8 cellular contexts compared by ENCODE assay signal in the genomic region with DNA sequence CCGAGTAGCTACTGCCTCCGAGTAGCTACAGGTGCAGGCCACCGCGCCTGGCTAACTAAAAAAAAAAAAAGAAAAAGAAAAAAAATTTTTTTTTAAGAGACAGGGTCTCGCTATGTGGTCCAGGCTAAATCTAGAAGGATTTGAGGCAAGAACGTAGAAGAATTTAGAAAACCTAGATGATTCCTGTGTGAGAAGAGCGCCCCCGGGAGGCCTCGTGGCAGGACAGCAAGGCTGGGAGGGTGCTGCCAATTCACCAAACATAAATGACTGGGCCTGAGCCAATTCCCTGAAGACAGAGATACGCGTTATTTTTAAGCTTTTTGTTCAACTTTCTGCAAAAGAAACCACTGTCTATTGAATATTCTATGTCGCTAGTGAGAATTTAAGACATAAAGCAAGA.
DNase-seq lines count a peak whose midpoint lies in the region; ATAC-seq, FAIRE-seq and TF ChIP-seq lines count a peak whose summit lies in the region.

No MANE protein-coding gene starts in this region.

- H3K79me2 ChIP-seq in HCT116 (ENCODE audit: insufficient read depth, low read length) = no peaks in the 10 kb centered on the region

- TF ChIP-seq CTCF in D721Med (IDR thresholded peaks at IDR 0.05; ENCODE audit: insufficient read depth, missing control alignments) (peak; percentile 30), HCT116 (IDR thresholded peaks at IDR 0.05 in 2 of 3, conservative IDR thresholded peaks at IDR 0.05 in 1 of 3; ENCODE audit: borderline replicate concordance in 1 of 3, insufficient read depth in 1 of 3, low read depth in 2 of 3, low read length in 2 of 3) (peak; percentile 83 to 87 (median 85)), foreskin fibroblast (IDR thresholded peaks at IDR 0.05; ENCODE audit: low read depth, low read length) (peak; percentile 20), adrenal gland (IDR thresholded peaks at IDR 0.05) (no peak)

- no peaks in the 10 kb centered on the region for H3K9me3 ChIP-seq in HCT116 (ENCODE audit: control insufficient read depth in 1 of 2, insufficient read depth in 1 of 2, low read depth in 1 of 2, low read length in 2 of 2)
- H3K9me3 ChIP-seq in adrenal gland (replicated peaks in 1 of 3) = no peaks in the 10 kb centered on the region

- H3K4me2 ChIP-seq in HCT116 (ENCODE audit: low read length) = no peak overlapping the region

- CTCF ChIA-PET in HCT116 (lab: Charles Lee) = interaction anchor here (0.7 to 8.3 kb wide), 9 partner anchors 11 to 729 kb away, joined by 3 to 167 read pairs (median 4); a partner anchor contains a TSS

- H3K9me2 ChIP-seq in HCT116 (ENCODE audit: insufficient read depth) = no peaks in the 10 kb centered on the region

- 67 to 74% (median 68%) methylated on average over 12 of the region's 12 CpGs for WGBS in adrenal gland, 4 donors

- intact Hi-C loops in HCT116 (cut with micrococcal nuclease) = loop anchor here (1.0 kb wide), 2 partner anchors 302 to 339 kb away; no protein-coding TSS in a partner anchor
- intact Hi-C loops in adrenal gland (cut with DNase I) = no loop called here

- H3K4me3 ChIP-seq in HCT116 (replicated peaks in 1 of 2; ENCODE audit: low read depth in 1 of 2, low read length in 2 of 2) (no peak overlapping the region), foreskin fibroblast (ENCODE audit: low read depth in 1 of 2, low read length in 2 of 2) (no peak overlapping the region), adrenal gland (no peak overlapping the region)

- no peaks in the 10 kb centered on the region for H3K36me3 ChIP-seq in HCT116 (ENCODE audit: control insufficient read depth in 1 of 2, insufficient read depth in 2 of 2, low read length in 2 of 2)
- no peaks in the 10 kb centered on the region for H3K36me3 ChIP-seq in adrenal gland (replicated peaks in 1 of 2)

- peak; percentile 92 for TF ChIP-seq RAD21 in HCT116 (IDR thresholded peaks at IDR 0.05; ENCODE audit: low read depth)

- ATAC-seq in HCT116 (peak; percentile 42; the same call in 1 of the 2 replicates), GM19467 (IDR thresholded peaks at IDR 0.05; ENCODE audit: unreplicated experiment) (no peak), HG03175 (IDR thresholded peaks at IDR 0.05; ENCODE audit: unreplicated experiment) (no peak)

- H2AFZ ChIP-seq in HCT116 (ENCODE audit: low read depth, low read length, poor library complexity, severe bottlenecking) = peak overlapping the region; percentile 70

- BruUV-seq in HCT116 (replicated peaks; lab: Mats Ljungman, UMichigan) = no TSS peak

- no peak for FAIRE-seq in D721Med (lab: Jason Lieb, UNC)

- peaks cover 0 to 3% of the 10 kb centered on the region in 2 experiments; a peak in 1 of 4 replicates for H3K4me1 ChIP-seq in HCT116 (ENCODE audit: control insufficient read depth in 1 of 2, insufficient read depth in 2 of 2, low read length in 2 of 2)
- H3K4me1 ChIP-seq in adrenal gland (replicated peaks in 1 of 2) = no peaks in the 10 kb centered on the region

- H3K27me3 ChIP-seq in HCT116 (ENCODE audit: insufficient read depth, low read length) (no peaks in the 10 kb centered on the region), adrenal gland (no peaks in the 10 kb centered on the region)

- no peaks in the 10 kb centered on the region for H4K20me1 ChIP-seq in HCT116 (ENCODE audit: insufficient read depth)

- RAD21 ChIA-PET in HCT116 (lab: Charles Lee; ENCODE audit: low non-redundant PET in 1 of 2, low total read pairs in 2 of 2, uncharacterized antibody in 2 of 2, unreplicated experiment in 2 of 2) = interaction anchor here (0.7 to 2.6 kb wide), 6 partner anchors 29 to 558 kb away, joined by 3 to 21 read pairs (median 4); no protein-coding TSS in a partner anchor

- H3K27ac ChIP-seq in HCT116 (ENCODE audit: low read depth, low read length) = no peak overlapping the region
- H3K27ac ChIP-seq in adrenal gland = no peak overlapping the region

- POLR2A ChIA-PET in HCT116 (lab: Charles Lee) = interaction anchor here (1.3 to 2.6 kb wide), 2 partner anchors 314 to 340 kb away, joined by 3 to 12 read pairs; no protein-coding TSS in a partner anchor

- no peak for DNase-seq in D721Med (ENCODE audit: insufficient read length, low spot score)
- DNase-seq in HCT116 (ENCODE audit: low read depth, low spot score) = peak; percentile 42
- peak; percentile 26 for DNase-seq in RPMI7951 (ENCODE audit: low read depth)
- DNase-seq in foreskin fibroblast = no peak
- DNase-seq in adrenal gland = no peak
- DNase-seq in NCI-H128 (lab: John Stamatoyannopoulos, UW; ENCODE audit: unreplicated experiment) = no peak

- H3K9ac ChIP-seq in HCT116 (ENCODE audit: low read length) = no peak overlapping the region

- TF ChIP-seq POLR2A in HCT116 (IDR thresholded peaks at IDR 0.05; ENCODE audit: borderline replicate concordance, extremely low read depth, insufficient read depth, insufficient read length) (no peak), adrenal gland (IDR thresholded peaks at IDR 0.05) (no peak)

TF ChIP-seq in HCT116, 20 proteins besides CTCF, POLR2A, EP300 and RAD21:
- TF ChIP-seq, protein P1, sequence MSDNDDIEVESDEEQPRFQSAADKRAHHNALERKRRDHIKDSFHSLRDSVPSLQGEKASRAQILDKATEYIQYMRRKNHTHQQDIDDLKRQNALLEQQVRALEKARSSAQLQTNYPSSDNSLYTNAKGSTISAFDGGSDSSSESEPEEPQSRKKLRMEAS (IDR thresholded peaks at IDR 0.05) = no peak
- no peak for TF ChIP-seq POLR2AphosphoS5 (IDR thresholded peaks at IDR 0.05; ENCODE audit: low read depth, low read length)
- TF ChIP-seq EZH2phosphoT487 (IDR thresholded peaks at IDR 0.05; ENCODE audit: borderline replicate concordance) = no peak
- TF ChIP-seq CEBPB (IDR thresholded peaks at IDR 0.05; ENCODE audit: low read depth) = no peak
- no peak for TF ChIP-seq CBX3 (IDR thresholded peaks at IDR 0.05; ENCODE audit: low read depth)
- no peak for TF ChIP-seq ELF1 (IDR thresholded peaks at IDR 0.05; ENCODE audit: borderline replicate concordance, low read depth)
- no peak for TF ChIP-seq YY1 (IDR thresholded peaks at IDR 0.05; ENCODE audit: extremely low read depth, insufficient replicate concordance, low read depth, low read length)
- no peak for TF ChIP-seq ZFX (IDR thresholded peaks at IDR 0.05)
- TF ChIP-seq SRF (IDR thresholded peaks at IDR 0.05; ENCODE audit: low read depth) = no peak
- TF ChIP-seq ZNF274 (IDR thresholded peaks at IDR 0.05; ENCODE audit: low read depth, low read length) = no peak
- no peak for TF ChIP-seq JUND (IDR thresholded peaks at IDR 0.05)
- TF ChIP-seq, protein P2, sequence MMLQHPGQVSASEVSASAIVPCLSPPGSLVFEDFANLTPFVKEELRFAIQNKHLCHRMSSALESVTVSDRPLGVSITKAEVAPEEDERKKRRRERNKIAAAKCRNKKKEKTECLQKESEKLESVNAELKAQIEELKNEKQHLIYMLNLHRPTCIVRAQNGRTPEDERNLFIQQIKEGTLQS (IDR thresholded peaks at IDR 0.05) = no peak
- TF ChIP-seq, protein P3, sequence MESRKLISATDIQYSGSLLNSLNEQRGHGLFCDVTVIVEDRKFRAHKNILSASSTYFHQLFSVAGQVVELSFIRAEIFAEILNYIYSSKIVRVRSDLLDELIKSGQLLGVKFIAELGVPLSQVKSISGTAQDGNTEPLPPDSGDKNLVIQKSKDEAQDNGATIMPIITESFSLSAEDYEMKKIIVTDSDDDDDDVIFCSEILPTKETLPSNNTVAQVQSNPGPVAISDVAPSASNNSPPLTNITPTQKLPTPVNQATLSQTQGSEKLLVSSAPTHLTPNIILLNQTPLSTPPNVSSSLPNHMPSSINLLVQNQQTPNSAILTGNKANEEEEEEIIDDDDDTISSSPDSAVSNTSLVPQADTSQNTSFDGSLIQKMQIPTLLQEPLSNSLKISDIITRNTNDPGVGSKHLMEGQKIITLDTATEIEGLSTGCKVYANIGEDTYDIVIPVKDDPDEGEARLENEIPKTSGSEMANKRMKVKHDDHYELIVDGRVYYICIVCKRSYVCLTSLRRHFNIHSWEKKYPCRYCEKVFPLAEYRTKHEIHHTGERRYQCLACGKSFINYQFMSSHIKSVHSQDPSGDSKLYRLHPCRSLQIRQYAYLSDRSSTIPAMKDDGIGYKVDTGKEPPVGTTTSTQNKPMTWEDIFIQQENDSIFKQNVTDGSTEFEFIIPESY (IDR thresholded peaks at IDR 0.05; ENCODE audit: extremely low read depth, insufficient replicate concordance, low read length) = no peak
- no peak for TF ChIP-seq EZH2 (IDR thresholded peaks at IDR 0.05)
- TF ChIP-seq SIN3A (IDR thresholded peaks at IDR 0.05; ENCODE audit: low read depth) = no peak
- TF ChIP-seq SP1 (IDR thresholded peaks at IDR 0.05; ENCODE audit: low read depth) = no peak
- no peak for TF ChIP-seq FOSL1 (IDR thresholded peaks at IDR 0.05; ENCODE audit: low read depth)
- TF ChIP-seq, protein P4, sequence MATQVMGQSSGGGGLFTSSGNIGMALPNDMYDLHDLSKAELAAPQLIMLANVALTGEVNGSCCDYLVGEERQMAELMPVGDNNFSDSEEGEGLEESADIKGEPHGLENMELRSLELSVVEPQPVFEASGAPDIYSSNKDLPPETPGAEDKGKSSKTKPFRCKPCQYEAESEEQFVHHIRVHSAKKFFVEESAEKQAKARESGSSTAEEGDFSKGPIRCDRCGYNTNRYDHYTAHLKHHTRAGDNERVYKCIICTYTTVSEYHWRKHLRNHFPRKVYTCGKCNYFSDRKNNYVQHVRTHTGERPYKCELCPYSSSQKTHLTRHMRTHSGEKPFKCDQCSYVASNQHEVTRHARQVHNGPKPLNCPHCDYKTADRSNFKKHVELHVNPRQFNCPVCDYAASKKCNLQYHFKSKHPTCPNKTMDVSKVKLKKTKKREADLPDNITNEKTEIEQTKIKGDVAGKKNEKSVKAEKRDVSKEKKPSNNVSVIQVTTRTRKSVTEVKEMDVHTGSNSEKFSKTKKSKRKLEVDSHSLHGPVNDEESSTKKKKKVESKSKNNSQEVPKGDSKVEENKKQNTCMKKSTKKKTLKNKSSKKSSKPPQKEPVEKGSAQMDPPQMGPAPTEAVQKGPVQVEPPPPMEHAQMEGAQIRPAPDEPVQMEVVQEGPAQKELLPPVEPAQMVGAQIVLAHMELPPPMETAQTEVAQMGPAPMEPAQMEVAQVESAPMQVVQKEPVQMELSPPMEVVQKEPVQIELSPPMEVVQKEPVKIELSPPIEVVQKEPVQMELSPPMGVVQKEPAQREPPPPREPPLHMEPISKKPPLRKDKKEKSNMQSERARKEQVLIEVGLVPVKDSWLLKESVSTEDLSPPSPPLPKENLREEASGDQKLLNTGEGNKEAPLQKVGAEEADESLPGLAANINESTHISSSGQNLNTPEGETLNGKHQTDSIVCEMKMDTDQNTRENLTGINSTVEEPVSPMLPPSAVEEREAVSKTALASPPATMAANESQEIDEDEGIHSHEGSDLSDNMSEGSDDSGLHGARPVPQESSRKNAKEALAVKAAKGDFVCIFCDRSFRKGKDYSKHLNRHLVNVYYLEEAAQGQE (IDR thresholded peaks at IDR 0.05; ENCODE audit: low read depth) = no peak
- no peak for TF ChIP-seq TCF7L2 (IDR thresholded peaks at IDR 0.05; ENCODE audit: borderline replicate concordance, extremely low read depth, insufficient read depth, insufficient read length)
TF ChIP-seq in HCT116: peak in this region for 0.

Comparison
In these comparisons a context has a peak if more than half of its experiments do, and no peak if none do; other contexts are left out.
1. DNase-seq: peak in HCT116 (single experiment) and RPMI7951 (single experiment); none in D721Med (single experiment), foreskin fibroblast (0 of 2), adrenal gland (0 of 7) and NCI-H128 (single experiment).
2. CTCF ChIP-seq: peak in D721Med (single experiment), HCT116 (3 of 3) and foreskin fibroblast (single experiment); none in adrenal gland (0 of 6).